Comparison of ENCODE assay signal across 1 cellular context in genomic region chr1:31670583-31670944, GRCh38.
TF ChIP-seq lines count a peak whose summit lies in the region.

No MANE protein-coding gene starts in this region.

TF ChIP-seq in A549, 52 proteins besides CTCF, POLR2A, EP300 and RAD21 (continued from another document):
- TF ChIP-seq ELK1 (IDR thresholded peaks at IDR 0.05; ENCODE audit: low read depth, low read length) (no peak), MAZ (IDR thresholded peaks at IDR 0.05; ENCODE audit: borderline replicate concordance, low read depth, low read length) (no peak), NR3C1 (IDR thresholded peaks at IDR 0.05) (no peak)
